Comparison of ENCODE assay signal across 1 cellular context in the genomic region with DNA sequence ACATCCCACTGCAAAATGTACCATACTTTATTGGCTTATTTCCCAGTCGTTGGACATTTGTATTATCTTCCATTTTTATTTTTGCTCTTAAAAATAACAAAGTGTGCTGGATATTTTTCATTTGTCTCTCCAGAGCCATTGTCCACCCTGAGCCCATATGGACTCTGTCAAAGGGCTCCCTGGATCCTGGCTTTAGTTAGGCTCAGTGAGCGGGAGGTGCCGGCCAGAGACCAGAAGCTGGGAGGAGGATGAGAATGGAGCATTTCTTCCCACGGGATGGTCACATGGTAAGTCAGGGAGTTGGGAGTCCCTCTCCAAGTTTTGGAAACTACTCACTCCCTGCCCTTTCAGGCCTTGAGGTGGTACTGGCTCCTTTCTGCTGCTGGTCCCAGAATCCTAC.
TF ChIP-seq lines count a peak whose summit lies in the region.

No MANE protein-coding gene starts in this region.

TF ChIP-seq in GM23338, 12 proteins besides CTCF, POLR2A, EP300 and RAD21 (continued from another document):
- TF ChIP-seq EZH2 (IDR thresholded peaks at IDR 0.05; ENCODE audit: low read depth, unreplicated experiment): no peak
